Comparison of ENCODE assay signal across 8 cellular contexts in the genomic region with DNA sequence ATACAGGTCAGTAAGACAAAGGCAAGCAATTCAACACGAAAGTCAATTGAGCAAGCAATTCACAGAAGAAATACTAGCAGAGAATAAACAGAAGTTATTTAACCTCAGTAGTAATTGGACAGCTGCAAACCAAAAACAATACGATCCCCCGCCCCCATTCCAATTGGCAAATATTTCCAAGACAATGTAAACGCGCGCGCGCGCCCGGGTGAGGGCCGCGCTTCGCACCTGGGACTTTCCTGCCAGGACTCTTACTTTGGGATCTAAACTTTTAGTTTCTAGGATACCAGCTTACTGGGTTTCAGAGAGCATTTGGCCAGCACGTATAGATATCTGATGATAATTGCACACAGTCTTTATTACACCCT. TPM values are rescaled to one million over a fixed set of nuclear protein-coding genes. Genes with fewer than 3 reads are reported as not detected.
DNase-seq lines count a peak whose midpoint lies in the region; ATAC-seq, FAIRE-seq and TF ChIP-seq lines count a peak whose summit lies in the region.

No MANE protein-coding gene starts in this region.

- ATAC-seq in A549 (peak; percentile 16 to 35; a peak in 5 of 6 replicates), GM21515 (IDR thresholded peaks at IDR 0.05; ENCODE audit: unreplicated experiment) (peak; percentile 9)
- ATAC-seq in stimulated activated naive CD8-positive, alpha-beta T cell treated with anti-CD3 and anti-CD28 coated beads, Interleukin-15, amount 100 ng/mL, for 72 hours: no peak

- H3K4me3 ChIP-seq in A549 (peak overlapping the region; percentile 71), bronchial epithelial cell (ENCODE audit: low read depth, low read length) (peak overlapping the region; percentile 72), WERI-Rb-1 (ENCODE audit: low read depth, low read length) (no peak overlapping the region)

- H3K4me1 Mint-ChIP-seq in stimulated activated naive CD8-positive, alpha-beta T cell treated with anti-CD3 and anti-CD28 coated beads, Interleukin-15, amount 100 ng/mL, for 72 hours: peaks cover 28% of the 10 kb centered on the region

- POLR2A ChIA-PET in A549 (lab: Yijun Ruan, JAX): interaction anchor here (0.9 to 2.7 kb wide), 10 partner anchors 9 to 173 kb away, joined by 3 to 64 read pairs (median 4); a partner anchor contains a TSS

- CTCF ChIA-PET in A549 (lab: Yijun Ruan, JAX): interaction anchor here (0.6 kb wide), 1 partner anchor 24 kb away, joined by 3 read pairs; no protein-coding TSS in a partner anchor

- FAIRE-seq in A549 (lab: Jason Lieb, UNC) (no peak), bronchial epithelial cell (lab: Jason Lieb, UNC) (no peak)

- TF ChIP-seq CTCF in A549 (IDR thresholded peaks at IDR 0.05) (no peak), bronchial epithelial cell (IDR thresholded peaks at IDR 0.05; ENCODE audit: insufficient read depth, low read length, severe bottlenecking) (no peak), WERI-Rb-1 (IDR thresholded peaks at IDR 0.05; ENCODE audit: low read depth, low read length) (no peak)

- no peak for TF ChIP-seq EP300 in A549 (IDR thresholded peaks at IDR 0.05)

- peak overlapping the region; percentile 34 to 56 for H3K27ac Mint-ChIP-seq in stimulated activated naive CD8-positive, alpha-beta T cell treated with anti-CD3 and anti-CD28 coated beads, Interleukin-15, amount 100 ng/mL, for 72 hours

- peaks cover 16% of the 10 kb centered on the region; the same call in 2 of the 3 replicates for H3K4me1 ChIP-seq in A549

- H3K27me3 Mint-ChIP-seq in stimulated activated naive CD8-positive, alpha-beta T cell treated with anti-CD3 and anti-CD28 coated beads, Interleukin-15, amount 100 ng/mL, for 72 hours: no peaks in the 10 kb centered on the region

- no peaks in the 10 kb centered on the region for H3K9me3 ChIP-seq in A549
- no peaks in the 10 kb centered on the region for H3K9me3 ChIP-seq in WERI-Rb-1 (ENCODE audit: severe bottlenecking)

- no peaks in the 10 kb centered on the region for H3K27me3 ChIP-seq in bronchial epithelial cell (ENCODE audit: control insufficient read depth, insufficient read depth, low read length)
- no peaks in the 10 kb centered on the region for H3K27me3 ChIP-seq in WERI-Rb-1 (ENCODE audit: insufficient read depth, low read depth, severe bottlenecking)

- TF ChIP-seq POLR2A in A549 (IDR thresholded peaks at IDR 0.05; ENCODE audit: low read length): no peak

- H3K4me3 Mint-ChIP-seq in stimulated activated naive CD8-positive, alpha-beta T cell treated with anti-CD3 and anti-CD28 coated beads, Interleukin-15, amount 100 ng/mL, for 72 hours: peak overlapping the region; percentile 70 to 87

- H3K27ac ChIP-seq in A549: peak overlapping the region; percentile 83 to 89
- no peak overlapping the region for H3K27ac ChIP-seq in WERI-Rb-1

- DNase-seq in A549 (ENCODE audit: low read depth in 1 of 2, low spot score in 1 of 2): peak; percentile 35 to 69
- DNase-seq in NCI-H69 (lab: John Stamatoyannopoulos, UW): peak; percentile 91
- DNase-seq in bronchial epithelial cell (ENCODE audit: low read depth): no peak
- peak; percentile 45 for DNase-seq in kidney tubule cell (ENCODE audit: low spot score)
- DNase-seq in stimulated activated naive CD8-positive, alpha-beta T cell treated with anti-CD3 and anti-CD28 coated beads, Interleukin-15, amount 100 ng/mL, for 72 hours: no peak
- DNase-seq in NOMO-1 treated with dmso at 0.1 percent for 144 hours (lab: John Stamatoyannopoulos, UW; ENCODE audit: unreplicated experiment): no peak
- no peak for DNase-seq in WERI-Rb-1

- no peaks in the 10 kb centered on the region for H3K9me3 Mint-ChIP-seq in stimulated activated naive CD8-positive, alpha-beta T cell treated with anti-CD3 and anti-CD28 coated beads, Interleukin-15, amount 100 ng/mL, for 72 hours

- no peak for TF ChIP-seq RAD21 in A549 (conservative IDR thresholded peaks at IDR 0.05 in 1 of 2, IDR thresholded peaks at IDR 0.05 in 1 of 2)

- peak overlapping the region; percentile 72 for H3K4me2 ChIP-seq in A549

- WGBS in A549 (ENCODE audit: missing lambda C conversion rate): 11% methylated on average over 14 of the region's 14 CpGs

- H3K36me3 ChIP-seq in bronchial epithelial cell (ENCODE audit: control insufficient read depth, insufficient read depth, low read length): peaks cover 10% of the 10 kb centered on the region
- peaks cover 2% of the 10 kb centered on the region; the same call in 1 of the 2 replicates for H3K36me3 ChIP-seq in WERI-Rb-1

TF ChIP-seq in A549, 52 proteins besides CTCF, POLR2A, EP300 and RAD21:
- TF ChIP-seq, protein P1, sequence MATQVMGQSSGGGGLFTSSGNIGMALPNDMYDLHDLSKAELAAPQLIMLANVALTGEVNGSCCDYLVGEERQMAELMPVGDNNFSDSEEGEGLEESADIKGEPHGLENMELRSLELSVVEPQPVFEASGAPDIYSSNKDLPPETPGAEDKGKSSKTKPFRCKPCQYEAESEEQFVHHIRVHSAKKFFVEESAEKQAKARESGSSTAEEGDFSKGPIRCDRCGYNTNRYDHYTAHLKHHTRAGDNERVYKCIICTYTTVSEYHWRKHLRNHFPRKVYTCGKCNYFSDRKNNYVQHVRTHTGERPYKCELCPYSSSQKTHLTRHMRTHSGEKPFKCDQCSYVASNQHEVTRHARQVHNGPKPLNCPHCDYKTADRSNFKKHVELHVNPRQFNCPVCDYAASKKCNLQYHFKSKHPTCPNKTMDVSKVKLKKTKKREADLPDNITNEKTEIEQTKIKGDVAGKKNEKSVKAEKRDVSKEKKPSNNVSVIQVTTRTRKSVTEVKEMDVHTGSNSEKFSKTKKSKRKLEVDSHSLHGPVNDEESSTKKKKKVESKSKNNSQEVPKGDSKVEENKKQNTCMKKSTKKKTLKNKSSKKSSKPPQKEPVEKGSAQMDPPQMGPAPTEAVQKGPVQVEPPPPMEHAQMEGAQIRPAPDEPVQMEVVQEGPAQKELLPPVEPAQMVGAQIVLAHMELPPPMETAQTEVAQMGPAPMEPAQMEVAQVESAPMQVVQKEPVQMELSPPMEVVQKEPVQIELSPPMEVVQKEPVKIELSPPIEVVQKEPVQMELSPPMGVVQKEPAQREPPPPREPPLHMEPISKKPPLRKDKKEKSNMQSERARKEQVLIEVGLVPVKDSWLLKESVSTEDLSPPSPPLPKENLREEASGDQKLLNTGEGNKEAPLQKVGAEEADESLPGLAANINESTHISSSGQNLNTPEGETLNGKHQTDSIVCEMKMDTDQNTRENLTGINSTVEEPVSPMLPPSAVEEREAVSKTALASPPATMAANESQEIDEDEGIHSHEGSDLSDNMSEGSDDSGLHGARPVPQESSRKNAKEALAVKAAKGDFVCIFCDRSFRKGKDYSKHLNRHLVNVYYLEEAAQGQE (IDR thresholded peaks at IDR 0.05): no peak
- TF ChIP-seq, protein P2, sequence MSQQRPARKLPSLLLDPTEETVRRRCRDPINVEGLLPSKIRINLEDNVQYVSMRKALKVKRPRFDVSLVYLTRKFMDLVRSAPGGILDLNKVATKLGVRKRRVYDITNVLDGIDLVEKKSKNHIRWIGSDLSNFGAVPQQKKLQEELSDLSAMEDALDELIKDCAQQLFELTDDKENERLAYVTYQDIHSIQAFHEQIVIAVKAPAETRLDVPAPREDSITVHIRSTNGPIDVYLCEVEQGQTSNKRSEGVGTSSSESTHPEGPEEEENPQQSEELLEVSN (IDR thresholded peaks at IDR 0.05; ENCODE audit: borderline replicate concordance, low read depth): peak; percentile 82
- TF ChIP-seq PHF8 (IDR thresholded peaks at IDR 0.05; ENCODE audit: borderline replicate concordance, low read depth) (no peak), KDM5A (IDR thresholded peaks at IDR 0.05) (no peak), GATA3 (IDR thresholded peaks at IDR 0.05; ENCODE audit: borderline replicate concordance) (no peak)
- TF ChIP-seq, protein P3, sequence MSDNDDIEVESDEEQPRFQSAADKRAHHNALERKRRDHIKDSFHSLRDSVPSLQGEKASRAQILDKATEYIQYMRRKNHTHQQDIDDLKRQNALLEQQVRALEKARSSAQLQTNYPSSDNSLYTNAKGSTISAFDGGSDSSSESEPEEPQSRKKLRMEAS (IDR thresholded peaks at IDR 0.05): peak; percentile 64; the same call in 1 of the 2 replicates

RNA-seq across cellular contexts. Expression of a gene that starts 8.5 kb away (rescaled TPM):
- 30.6 and 39.5 TPM in 2 replicates for polyA plus RNA-seq in A549 (2011; rRNA removed)
- polyA plus RNA-seq in A549 (2012; cell fraction: cytosol; rRNA removed): 20.2 and 21.2 TPM in 2 replicates
- polyA plus RNA-seq in A549 (2012; cell fraction: nucleus; rRNA removed): 30.0 and 39.2 TPM in 2 replicates
- polyA plus RNA-seq in A549 (2017; fragmentation: RNase III; extraction: RNeasy Plus Mini Kit Qiagen cat#74134 plus additional on column Dnase treatment): 31.7 to 33.7 TPM (median 33.3 TPM) in 3 replicates
- polyA minus RNA-seq in A549 (2011; rRNA and poly(A)+ RNA removed): 24.9 and 30.8 TPM in 2 replicates
- 32.9 and 37.6 TPM in 2 replicates for total RNA-seq in bronchial epithelial cell

Comparison
In these comparisons a context has a peak if more than half of its experiments do, and no peak if none do; other contexts are left out.
1. DNase-seq: peak in A549 (2 of 2), NCI-H69 (single experiment) and kidney tubule cell (single experiment); none in bronchial epithelial cell (single experiment), stimulated activated naive CD8-positive, alpha-beta T cell treated with anti-CD3 and anti-CD28 coated beads, Interleukin-15, amount 100 ng/mL, for 72 hours (0 of 2), NOMO-1 treated with dmso at 0.1 percent for 144 hours (single experiment) and WERI-Rb-1 (single experiment).